1 cellular context compared by ENCODE assay signal in the genomic region with DNA sequence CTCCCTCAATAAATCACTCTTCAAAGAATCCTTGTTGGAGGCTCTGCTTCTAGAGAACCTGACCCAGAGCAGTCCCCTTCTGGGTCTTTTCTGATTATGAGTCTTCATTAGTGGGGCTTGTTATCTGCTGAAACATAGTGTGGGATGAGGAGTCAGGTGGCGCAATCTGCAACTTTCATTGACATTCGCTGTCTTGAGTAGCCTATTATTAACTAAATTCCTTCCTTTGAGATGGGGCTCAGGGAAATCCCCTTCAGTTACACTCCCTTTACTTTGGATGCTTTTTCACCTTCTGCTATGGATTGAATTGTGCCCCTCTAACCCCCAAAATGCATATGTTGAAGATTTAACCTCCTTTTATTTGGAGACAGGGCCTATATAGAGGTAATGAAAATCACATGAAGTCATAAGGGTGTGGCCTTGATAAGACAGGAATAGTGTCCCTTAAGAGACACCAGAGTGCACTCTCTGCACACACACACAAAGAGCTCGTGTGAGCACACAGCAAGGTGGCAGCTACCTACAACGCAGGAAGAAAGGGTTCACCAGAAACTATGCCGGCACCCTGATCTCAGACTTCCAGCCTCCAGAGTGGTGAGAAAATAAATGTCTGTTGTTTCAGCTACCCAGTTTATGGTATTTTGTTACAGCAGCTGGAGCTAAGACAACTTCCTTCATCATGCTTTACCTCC.
TF ChIP-seq lines count a peak whose summit lies in the region.

No MANE protein-coding gene starts in this region.

TF ChIP-seq in H1, 55 proteins besides CTCF, POLR2A, EP300 and RAD21:
- TF ChIP-seq TAF7 (optimal IDR thresholded peaks at IDR 0.05; ENCODE audit: borderline replicate concordance, low read depth, low read length) (peak; percentile 83), POLR2AphosphoS5 (IDR thresholded peaks at IDR 0.05; ENCODE audit: low read depth, low read length) (0 out of 2 replicates have a peak, but pooled peaks have one; percentile 35), GTF2F1 (IDR thresholded peaks at IDR 0.05; ENCODE audit: borderline replicate concordance, low read depth, low read length) (0 out of 2 replicates have a peak, but pooled peaks have one; percentile 11), SIN3A (conservative IDR thresholded peaks at IDR 0.05 in 1 of 2, IDR thresholded peaks at IDR 0.05 in 1 of 2; ENCODE audit: low read depth in 1 of 2, low read length in 2 of 2) (peak in 1 of 2 experiments; percentile 47; a peak in 1 of 4 replicates), CEBPB (IDR thresholded peaks at IDR 0.05; ENCODE audit: low read depth, low read length) (peak; percentile 73), EGR1 (IDR thresholded peaks at IDR 0.05; ENCODE audit: borderline replicate concordance, low read depth, low read length) (no peak)
